1 cellular context compared by ENCODE assay signal in the genomic region with DNA sequence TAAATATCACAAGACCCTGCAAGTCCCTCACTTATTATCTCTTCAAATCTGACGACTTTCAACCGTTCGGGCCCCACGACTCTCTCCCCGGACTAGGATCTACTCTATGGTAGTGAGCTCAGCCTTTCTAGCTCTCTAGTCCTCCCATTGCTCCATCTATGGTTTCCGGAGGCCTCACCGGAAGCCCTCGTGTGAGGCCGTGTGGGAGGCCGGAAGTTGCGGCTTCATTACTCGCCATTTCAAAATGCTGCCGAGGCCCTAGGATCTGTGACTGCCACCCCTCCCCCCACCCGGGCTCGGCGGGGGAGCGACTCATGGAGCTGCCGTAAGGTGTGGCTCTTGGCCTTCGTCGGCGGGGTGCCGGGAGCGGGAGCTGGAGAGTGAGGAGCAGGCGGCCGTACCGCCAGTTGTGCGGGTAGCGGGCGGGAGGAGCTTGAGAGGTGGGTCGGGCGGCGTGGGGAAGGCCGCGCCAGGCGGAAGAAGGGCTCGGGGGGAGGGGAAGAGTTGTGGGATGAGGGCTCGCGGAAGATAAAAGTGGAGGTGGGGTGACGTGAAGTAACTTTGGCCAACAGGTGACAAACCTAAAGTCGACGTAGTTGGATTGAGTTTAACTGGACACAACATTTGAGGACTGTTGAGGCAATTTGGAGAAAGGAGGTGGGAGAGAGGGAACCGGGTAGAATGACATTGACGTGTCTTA.
A peak's percentile ranks its signal among the peaks of the same experiment; 100 is the strongest.
TF ChIP-seq lines count a peak whose summit lies in the region.

A gene with protein sequence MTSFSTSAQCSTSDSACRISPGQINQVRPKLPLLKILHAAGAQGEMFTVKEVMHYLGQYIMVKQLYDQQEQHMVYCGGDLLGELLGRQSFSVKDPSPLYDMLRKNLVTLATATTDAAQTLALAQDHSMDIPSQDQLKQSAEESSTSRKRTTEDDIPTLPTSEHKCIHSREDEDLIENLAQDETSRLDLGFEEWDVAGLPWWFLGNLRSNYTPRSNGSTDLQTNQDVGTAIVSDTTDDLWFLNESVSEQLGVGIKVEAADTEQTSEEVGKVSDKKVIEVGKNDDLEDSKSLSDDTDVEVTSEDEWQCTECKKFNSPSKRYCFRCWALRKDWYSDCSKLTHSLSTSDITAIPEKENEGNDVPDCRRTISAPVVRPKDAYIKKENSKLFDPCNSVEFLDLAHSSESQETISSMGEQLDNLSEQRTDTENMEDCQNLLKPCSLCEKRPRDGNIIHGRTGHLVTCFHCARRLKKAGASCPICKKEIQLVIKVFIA (plus strand): TSS at position 227 of the 700 bp plus-strand sequence. CDS start 9,113 bp downstream, outside the sequence.

TF ChIP-seq in HEK293, 187 proteins besides CTCF, POLR2A, EP300 and RAD21 (continued from another document and continues in another):
- TF ChIP-seq, protein P1, sequence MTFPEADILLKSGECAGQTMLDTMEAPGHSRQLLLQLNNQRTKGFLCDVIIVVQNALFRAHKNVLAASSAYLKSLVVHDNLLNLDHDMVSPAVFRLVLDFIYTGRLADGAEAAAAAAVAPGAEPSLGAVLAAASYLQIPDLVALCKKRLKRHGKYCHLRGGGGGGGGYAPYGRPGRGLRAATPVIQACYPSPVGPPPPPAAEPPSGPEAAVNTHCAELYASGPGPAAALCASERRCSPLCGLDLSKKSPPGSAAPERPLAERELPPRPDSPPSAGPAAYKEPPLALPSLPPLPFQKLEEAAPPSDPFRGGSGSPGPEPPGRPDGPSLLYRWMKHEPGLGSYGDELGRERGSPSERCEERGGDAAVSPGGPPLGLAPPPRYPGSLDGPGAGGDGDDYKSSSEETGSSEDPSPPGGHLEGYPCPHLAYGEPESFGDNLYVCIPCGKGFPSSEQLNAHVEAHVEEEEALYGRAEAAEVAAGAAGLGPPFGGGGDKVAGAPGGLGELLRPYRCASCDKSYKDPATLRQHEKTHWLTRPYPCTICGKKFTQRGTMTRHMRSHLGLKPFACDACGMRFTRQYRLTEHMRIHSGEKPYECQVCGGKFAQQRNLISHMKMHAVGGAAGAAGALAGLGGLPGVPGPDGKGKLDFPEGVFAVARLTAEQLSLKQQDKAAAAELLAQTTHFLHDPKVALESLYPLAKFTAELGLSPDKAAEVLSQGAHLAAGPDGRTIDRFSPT (tag by site-specific recombination; IDR thresholded peaks at IDR 0.05): no peak; the same call in 1 of the 2 replicates
- TF ChIP-seq ZNF394 (tag by site-specific recombination; IDR thresholded peaks at IDR 0.05; ENCODE audit: borderline replicate concordance): peak; percentile 74; the same call in 1 of the 2 replicates
- TF ChIP-seq GLI4 (tag by site-specific recombination; IDR thresholded peaks at IDR 0.05): peak; percentile 95
- TF ChIP-seq, protein P2, sequence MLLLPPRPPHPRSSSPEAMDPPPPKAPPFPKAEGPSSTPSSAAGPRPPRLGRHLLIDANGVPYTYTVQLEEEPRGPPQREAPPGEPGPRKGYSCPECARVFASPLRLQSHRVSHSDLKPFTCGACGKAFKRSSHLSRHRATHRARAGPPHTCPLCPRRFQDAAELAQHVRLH (tag by site-specific recombination; IDR thresholded peaks at IDR 0.05): peak; percentile 73
- TF ChIP-seq, protein P3, sequence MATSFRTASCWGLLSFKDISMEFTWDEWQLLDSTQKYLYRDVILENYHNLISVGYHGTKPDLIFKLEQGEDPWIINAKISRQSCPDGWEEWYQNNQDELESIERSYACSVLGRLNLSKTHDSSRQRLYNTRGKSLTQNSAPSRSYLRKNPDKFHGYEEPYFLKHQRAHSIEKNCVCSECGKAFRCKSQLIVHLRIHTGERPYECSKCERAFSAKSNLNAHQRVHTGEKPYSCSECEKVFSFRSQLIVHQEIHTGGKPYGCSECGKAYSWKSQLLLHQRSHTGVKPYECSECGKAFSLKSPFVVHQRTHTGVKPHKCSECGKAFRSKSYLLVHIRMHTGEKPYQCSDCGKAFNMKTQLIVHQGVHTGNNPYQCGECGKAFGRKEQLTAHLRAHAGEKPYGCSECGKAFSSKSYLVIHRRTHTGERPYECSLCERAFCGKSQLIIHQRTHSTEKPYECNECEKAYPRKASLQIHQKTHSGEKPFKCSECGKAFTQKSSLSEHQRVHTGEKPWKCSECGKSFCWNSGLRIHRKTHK (tag by site-specific recombination; IDR thresholded peaks at IDR 0.05): no peak
- TF ChIP-seq, protein P4, sequence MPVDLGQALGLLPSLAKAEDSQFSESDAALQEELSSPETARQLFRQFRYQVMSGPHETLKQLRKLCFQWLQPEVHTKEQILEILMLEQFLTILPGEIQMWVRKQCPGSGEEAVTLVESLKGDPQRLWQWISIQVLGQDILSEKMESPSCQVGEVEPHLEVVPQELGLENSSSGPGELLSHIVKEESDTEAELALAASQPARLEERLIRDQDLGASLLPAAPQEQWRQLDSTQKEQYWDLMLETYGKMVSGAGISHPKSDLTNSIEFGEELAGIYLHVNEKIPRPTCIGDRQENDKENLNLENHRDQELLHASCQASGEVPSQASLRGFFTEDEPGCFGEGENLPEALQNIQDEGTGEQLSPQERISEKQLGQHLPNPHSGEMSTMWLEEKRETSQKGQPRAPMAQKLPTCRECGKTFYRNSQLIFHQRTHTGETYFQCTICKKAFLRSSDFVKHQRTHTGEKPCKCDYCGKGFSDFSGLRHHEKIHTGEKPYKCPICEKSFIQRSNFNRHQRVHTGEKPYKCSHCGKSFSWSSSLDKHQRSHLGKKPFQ (tag by site-specific recombination; IDR thresholded peaks at IDR 0.05): peak; percentile 85
- TF ChIP-seq FEZF1 (tag by site-specific recombination; IDR thresholded peaks at IDR 0.05): no peak; the same call in 1 of the 2 replicates
- TF ChIP-seq, protein P5, sequence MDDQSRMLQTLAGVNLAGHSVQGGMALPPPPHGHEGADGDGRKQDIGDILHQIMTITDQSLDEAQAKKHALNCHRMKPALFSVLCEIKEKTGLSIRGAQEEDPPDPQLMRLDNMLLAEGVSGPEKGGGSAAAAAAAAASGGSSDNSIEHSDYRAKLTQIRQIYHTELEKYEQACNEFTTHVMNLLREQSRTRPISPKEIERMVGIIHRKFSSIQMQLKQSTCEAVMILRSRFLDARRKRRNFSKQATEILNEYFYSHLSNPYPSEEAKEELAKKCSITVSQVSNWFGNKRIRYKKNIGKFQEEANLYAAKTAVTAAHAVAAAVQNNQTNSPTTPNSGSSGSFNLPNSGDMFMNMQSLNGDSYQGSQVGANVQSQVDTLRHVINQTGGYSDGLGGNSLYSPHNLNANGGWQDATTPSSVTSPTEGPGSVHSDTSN (CRISPR knock-in tag; IDR thresholded peaks at IDR 0.05): 0 out of 2 replicates have a peak, but pooled peaks have one; percentile 54
- no peak for TF ChIP-seq GFI1B (tag by site-specific recombination; IDR thresholded peaks at IDR 0.05)
- no peak for TF ChIP-seq ZBTB1 (tag by site-specific recombination; IDR thresholded peaks at IDR 0.05)
- TF ChIP-seq MYNN (tag by site-specific recombination; IDR thresholded peaks at IDR 0.05; ENCODE audit: borderline replicate concordance): 0 out of 2 replicates have a peak, but pooled peaks have one; percentile 34
- TF ChIP-seq, protein P6, sequence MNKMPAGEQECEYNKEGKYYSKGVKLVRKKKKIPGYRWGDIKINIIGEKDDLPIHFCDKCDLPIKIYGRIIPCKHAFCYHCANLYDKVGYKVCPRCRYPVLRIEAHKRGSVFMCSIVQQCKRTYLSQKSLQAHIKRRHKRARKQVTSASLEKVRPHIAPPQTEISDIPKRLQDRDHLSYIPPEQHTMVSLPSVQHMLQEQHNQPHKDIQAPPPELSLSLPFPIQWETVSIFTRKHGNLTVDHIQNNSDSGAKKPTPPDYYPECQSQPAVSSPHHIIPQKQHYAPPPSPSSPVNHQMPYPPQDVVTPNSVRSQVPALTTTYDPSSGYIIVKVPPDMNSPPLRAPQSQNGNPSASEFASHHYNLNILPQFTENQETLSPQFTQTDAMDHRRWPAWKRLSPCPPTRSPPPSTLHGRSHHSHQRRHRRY (tag by site-specific recombination; IDR thresholded peaks at IDR 0.05): peak; percentile 78; the same call in 1 of the 2 replicates
- no peak for TF ChIP-seq ZNF555 (tag by site-specific recombination; conservative IDR thresholded peaks at IDR 0.05)
- 0 out of 2 replicates have a peak, but pooled peaks have one; percentile 21 for TF ChIP-seq IKZF3 (tag by site-specific recombination; IDR thresholded peaks at IDR 0.05)
- peak; percentile 65; the same call in 1 of the 2 replicates for TF ChIP-seq ZFP69B (tag by site-specific recombination; IDR thresholded peaks at IDR 0.05)
- TF ChIP-seq, protein P7, sequence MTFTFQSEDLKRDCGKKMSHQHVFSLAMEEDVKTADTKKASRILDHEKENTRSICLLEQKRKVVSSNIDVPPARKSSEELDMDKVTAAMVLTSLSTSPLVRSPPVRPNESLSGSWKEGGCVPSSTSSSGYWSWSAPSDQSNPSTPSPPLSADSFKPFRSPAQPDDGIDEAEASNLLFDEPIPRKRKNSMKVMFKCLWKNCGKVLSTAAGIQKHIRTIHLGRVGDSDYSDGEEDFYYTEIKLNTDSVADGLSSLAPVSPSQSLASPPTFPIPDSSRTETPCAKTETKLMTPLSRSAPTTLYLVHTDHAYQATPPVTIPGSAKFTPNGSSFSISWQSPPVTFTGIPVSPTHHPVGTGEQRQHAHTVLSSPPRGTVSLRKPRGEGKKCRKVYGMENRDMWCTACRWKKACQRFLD (tag by site-specific recombination; IDR thresholded peaks at IDR 0.05): no peak
- no peak for TF ChIP-seq ZNF549 (tag by site-specific recombination; IDR thresholded peaks at IDR 0.05)
- no peak; the same call in none of the 2 replicates for TF ChIP-seq ZSCAN23 (tag by site-specific recombination; IDR thresholded peaks at IDR 0.05)
- peak; percentile 80; the same call in 1 of the 2 replicates for TF ChIP-seq ZNF391 (tag by site-specific recombination; IDR thresholded peaks at IDR 0.05; ENCODE audit: borderline replicate concordance, low read depth)
- TF ChIP-seq ZNF473 (tag by site-specific recombination; IDR thresholded peaks at IDR 0.05): no peak
- TF ChIP-seq OSR2 (tag by site-specific recombination; IDR thresholded peaks at IDR 0.05): peak; percentile 79
- TF ChIP-seq BCL11A (tag by site-specific recombination; IDR thresholded peaks at IDR 0.05; ENCODE audit: low read depth): no peak
- no peak for TF ChIP-seq ZNF747 (tag by site-specific recombination; IDR thresholded peaks at IDR 0.05)
- TF ChIP-seq ZNF501 (tag by site-specific recombination; IDR thresholded peaks at IDR 0.05): peak; percentile 99
- TF ChIP-seq, protein P8, sequence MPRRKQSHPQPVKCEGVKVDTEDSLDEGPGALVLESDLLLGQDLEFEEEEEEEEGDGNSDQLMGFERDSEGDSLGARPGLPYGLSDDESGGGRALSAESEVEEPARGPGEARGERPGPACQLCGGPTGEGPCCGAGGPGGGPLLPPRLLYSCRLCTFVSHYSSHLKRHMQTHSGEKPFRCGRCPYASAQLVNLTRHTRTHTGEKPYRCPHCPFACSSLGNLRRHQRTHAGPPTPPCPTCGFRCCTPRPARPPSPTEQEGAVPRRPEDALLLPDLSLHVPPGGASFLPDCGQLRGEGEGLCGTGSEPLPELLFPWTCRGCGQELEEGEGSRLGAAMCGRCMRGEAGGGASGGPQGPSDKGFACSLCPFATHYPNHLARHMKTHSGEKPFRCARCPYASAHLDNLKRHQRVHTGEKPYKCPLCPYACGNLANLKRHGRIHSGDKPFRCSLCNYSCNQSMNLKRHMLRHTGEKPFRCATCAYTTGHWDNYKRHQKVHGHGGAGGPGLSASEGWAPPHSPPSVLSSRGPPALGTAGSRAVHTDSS (tag by site-specific recombination; IDR thresholded peaks at IDR 0.05): no peak
- TF ChIP-seq ZNF175 (tag by site-specific recombination; IDR thresholded peaks at IDR 0.05): no peak
- TF ChIP-seq, protein P9, sequence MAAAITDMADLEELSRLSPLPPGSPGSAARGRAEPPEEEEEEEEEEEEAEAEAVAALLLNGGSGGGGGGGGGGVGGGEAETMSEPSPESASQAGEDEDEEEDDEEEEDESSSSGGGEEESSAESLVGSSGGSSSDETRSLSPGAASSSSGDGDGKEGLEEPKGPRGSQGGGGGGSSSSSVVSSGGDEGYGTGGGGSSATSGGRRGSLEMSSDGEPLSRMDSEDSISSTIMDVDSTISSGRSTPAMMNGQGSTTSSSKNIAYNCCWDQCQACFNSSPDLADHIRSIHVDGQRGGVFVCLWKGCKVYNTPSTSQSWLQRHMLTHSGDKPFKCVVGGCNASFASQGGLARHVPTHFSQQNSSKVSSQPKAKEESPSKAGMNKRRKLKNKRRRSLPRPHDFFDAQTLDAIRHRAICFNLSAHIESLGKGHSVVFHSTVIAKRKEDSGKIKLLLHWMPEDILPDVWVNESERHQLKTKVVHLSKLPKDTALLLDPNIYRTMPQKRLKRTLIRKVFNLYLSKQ (tag by site-specific recombination; IDR thresholded peaks at IDR 0.05; ENCODE audit: borderline replicate concordance): no peak
- peak; percentile 92 for TF ChIP-seq ZNF629 (tag by site-specific recombination; IDR thresholded peaks at IDR 0.05)
- TF ChIP-seq, protein P10, sequence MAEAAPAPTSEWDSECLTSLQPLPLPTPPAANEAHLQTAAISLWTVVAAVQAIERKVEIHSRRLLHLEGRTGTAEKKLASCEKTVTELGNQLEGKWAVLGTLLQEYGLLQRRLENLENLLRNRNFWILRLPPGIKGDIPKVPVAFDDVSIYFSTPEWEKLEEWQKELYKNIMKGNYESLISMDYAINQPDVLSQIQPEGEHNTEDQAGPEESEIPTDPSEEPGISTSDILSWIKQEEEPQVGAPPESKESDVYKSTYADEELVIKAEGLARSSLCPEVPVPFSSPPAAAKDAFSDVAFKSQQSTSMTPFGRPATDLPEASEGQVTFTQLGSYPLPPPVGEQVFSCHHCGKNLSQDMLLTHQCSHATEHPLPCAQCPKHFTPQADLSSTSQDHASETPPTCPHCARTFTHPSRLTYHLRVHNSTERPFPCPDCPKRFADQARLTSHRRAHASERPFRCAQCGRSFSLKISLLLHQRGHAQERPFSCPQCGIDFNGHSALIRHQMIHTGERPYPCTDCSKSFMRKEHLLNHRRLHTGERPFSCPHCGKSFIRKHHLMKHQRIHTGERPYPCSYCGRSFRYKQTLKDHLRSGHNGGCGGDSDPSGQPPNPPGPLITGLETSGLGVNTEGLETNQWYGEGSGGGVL (tag by site-specific recombination; IDR thresholded peaks at IDR 0.05): peak; percentile 83
- TF ChIP-seq, protein P11, sequence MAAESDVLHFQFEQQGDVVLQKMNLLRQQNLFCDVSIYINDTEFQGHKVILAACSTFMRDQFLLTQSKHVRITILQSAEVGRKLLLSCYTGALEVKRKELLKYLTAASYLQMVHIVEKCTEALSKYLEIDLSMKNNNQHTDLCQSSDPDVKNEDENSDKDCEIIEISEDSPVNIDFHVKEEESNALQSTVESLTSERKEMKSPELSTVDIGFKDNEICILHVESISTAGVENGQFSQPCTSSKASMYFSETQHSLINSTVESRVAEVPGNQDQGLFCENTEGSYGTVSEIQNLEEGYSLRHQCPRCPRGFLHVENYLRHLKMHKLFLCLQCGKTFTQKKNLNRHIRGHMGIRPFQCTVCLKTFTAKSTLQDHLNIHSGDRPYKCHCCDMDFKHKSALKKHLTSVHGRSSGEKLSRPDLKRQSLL (tag by site-specific recombination; IDR thresholded peaks at IDR 0.05): peak; percentile 88; the same call in 1 of the 2 replicates
- no peak for TF ChIP-seq REPIN1 (tag by site-specific recombination; IDR thresholded peaks at IDR 0.05; ENCODE audit: low read depth)
- TF ChIP-seq ZNF155 (tag by site-specific recombination; IDR thresholded peaks at IDR 0.05): no peak
- no peak for TF ChIP-seq HOXD13 (CRISPR knock-in tag; IDR thresholded peaks at IDR 0.05; ENCODE audit: borderline replicate concordance)
- TF ChIP-seq PRDM1 (tag by site-specific recombination; IDR thresholded peaks at IDR 0.05): peak; percentile 32; the same call in 1 of the 2 replicates
